ENCODE assay signal across 19 cellular contexts in genomic region chr18:3923750-3924149, GRCh38.
DNase-seq lines count a peak whose midpoint lies in the region; ATAC-seq and TF ChIP-seq lines count a peak whose summit lies in the region.
"Had no signal": no experiment of that assay in that cellular context is flagged by ENCODE, and none has a peak within 500 bp of the region (broad histone marks: within the 10 kb centered on the region; RNA-seq: fewer than 3 reads in every experiment).

No MANE protein-coding gene starts in this region.

- H4K20me1 ChIP-seq in fibroblast of lung (ENCODE audit: control insufficient read depth, extremely low read depth, insufficient read depth, low read length) = no peaks in the 10 kb centered on the region
- no peaks in the 10 kb centered on the region for H4K20me1 ChIP-seq in PC-3 (ENCODE audit: low read length)

- H3K4me2 ChIP-seq in fibroblast of lung (ENCODE audit: extremely low read depth, insufficient read depth, low read length) (no peak overlapping the region), trophoblast cell (ENCODE audit: low read length) (no peak overlapping the region), PC-3 (ENCODE audit: low read length) (no peak overlapping the region)
- H3K4me2 ChIP-seq: SK-N-SH had no signal

- no peak overlapping the region for H3K27ac ChIP-seq in fibroblast of lung (ENCODE audit: insufficient read depth, low read length)
- H3K27ac ChIP-seq in trophoblast cell (ENCODE audit: low read depth, low read length) = no peak overlapping the region
- H3K27ac ChIP-seq in caudate nucleus (ENCODE audit: low read depth, low read length) = no peak overlapping the region
- H3K27ac ChIP-seq in PC-3 (ENCODE audit: low read length) = no peak overlapping the region
- H3K27ac ChIP-seq: sigmoid colon had no signal

- no peak overlapping the region for H2BK120ac ChIP-seq in trophoblast cell (ENCODE audit: insufficient read depth, low read length, poor library complexity)

- no peak overlapping the region for H4K8ac ChIP-seq in trophoblast cell (ENCODE audit: low read depth, low read length)

- no peak overlapping the region for H4K12ac ChIP-seq in trophoblast cell (ENCODE audit: low read depth, low read length)

- ATAC-seq in PC-3 (no peak), HG02610 (IDR thresholded peaks at IDR 0.05; ENCODE audit: unreplicated experiment) (no peak)

- H4K91ac ChIP-seq in trophoblast cell (ENCODE audit: low read depth, low read length) = no peak overlapping the region

- H3K4me3 ChIP-seq in fibroblast of lung (replicated peaks in 1 of 4; ENCODE audit: control extremely low read depth in 1 of 4, insufficient read depth in 1 of 4, low read depth in 3 of 4, low read length in 4 of 4) (no peak overlapping the region), trophoblast cell (ENCODE audit: low read depth, low read length) (no peak overlapping the region), PC-3 (ENCODE audit: low read length) (no peak overlapping the region)
- H3K4me3 ChIP-seq: dorsolateral prefrontal cortex, sigmoid colon had no signal

- CTCF ChIA-PET in PC-3 (lab: Charles Lee) = no interaction called here

- H3F3A ChIP-seq in PC-3 (ENCODE audit: low read length, unreplicated experiment) = no peaks in the 10 kb centered on the region

- TF ChIP-seq CTCF in fibroblast of lung (conservative IDR thresholded peaks at IDR 0.05 in 1 of 2, IDR thresholded peaks at IDR 0.05 in 1 of 2; ENCODE audit: low read depth in 1 of 2, low read length in 2 of 2) (no peak), PC-3 (conservative IDR thresholded peaks at IDR 0.05; ENCODE audit: low read depth, low read length) (no peak)

- H3K27me3 ChIP-seq in fibroblast of lung (ENCODE audit: control insufficient read depth, insufficient read depth, low read length) (peaks cover under 1% of the 10 kb centered on the region), trophoblast cell (ENCODE audit: insufficient read depth, low read length) (no peaks in the 10 kb centered on the region), PC-3 (ENCODE audit: low read length) (peaks cover 27% of the 10 kb centered on the region; the same call in 1 of the 2 replicates)
- H3K27me3 ChIP-seq: dorsolateral prefrontal cortex, sigmoid colon had no signal

- H2BK12ac ChIP-seq in trophoblast cell (ENCODE audit: low read length) = no peak overlapping the region

- BruUV-seq in PC-3 (replicated peaks; lab: Mats Ljungman, UMichigan) = no TSS peak

- H3K9me3 ChIP-seq in fibroblast of lung (ENCODE audit: control insufficient read depth, insufficient read depth, low read depth, low read length) (no peaks in the 10 kb centered on the region), trophoblast cell (ENCODE audit: insufficient read depth, low read depth, low read length) (no peaks in the 10 kb centered on the region), PC-3 (ENCODE audit: low read length) (no peaks in the 10 kb centered on the region)
- H3K9me3 ChIP-seq: sigmoid colon, SK-N-SH had no signal

- H3K18ac ChIP-seq in trophoblast cell (ENCODE audit: low read length) = no peak overlapping the region

- H3K14ac ChIP-seq in trophoblast cell (ENCODE audit: low read length) = no peak overlapping the region

- H3K9me2 ChIP-seq in PC-3 (replicated peaks; ENCODE audit: low read length) = no peaks in the 10 kb centered on the region
- H3K9me2 ChIP-seq: SK-N-SH had no signal

- H2AK5ac ChIP-seq in trophoblast cell (ENCODE audit: low read length) = no peak overlapping the region

- H3K23ac ChIP-seq in trophoblast cell (ENCODE audit: low read length) = no peak overlapping the region

- POLR2A ChIA-PET in PC-3 (lab: Charles Lee; ENCODE audit: unreplicated experiment) = no interaction called here

- H3K4ac ChIP-seq in trophoblast cell (ENCODE audit: low read depth, low read length) = no peak overlapping the region

- no peaks in the 10 kb centered on the region for H3K79me1 ChIP-seq in trophoblast cell (ENCODE audit: low read length)

- no peak overlapping the region for H2BK5ac ChIP-seq in trophoblast cell (ENCODE audit: low read depth, low read length, poor library complexity)

- H3K9ac ChIP-seq in fibroblast of lung (ENCODE audit: insufficient read depth, low read length) (no peak overlapping the region), trophoblast cell (ENCODE audit: low read length) (no peak overlapping the region), PC-3 (ENCODE audit: low read length) (no peak overlapping the region)
- H3K9ac ChIP-seq: SK-N-SH had no signal

- H3K4me1 ChIP-seq in fibroblast of lung (ENCODE audit: control insufficient read depth, extremely low read depth, insufficient read depth, low read length) (no peaks in the 10 kb centered on the region), trophoblast cell (ENCODE audit: control insufficient read depth in 1 of 2, insufficient read depth in 2 of 2, low read length in 2 of 2) (no peaks in the 10 kb centered on the region), PC-3 (ENCODE audit: insufficient read depth, low read length) (no peaks in the 10 kb centered on the region)
- H3K4me1 ChIP-seq: sigmoid colon had no signal

- H3K36me3 ChIP-seq in fibroblast of lung (ENCODE audit: control insufficient read depth, insufficient read depth, low read length) (no peaks in the 10 kb centered on the region), trophoblast cell (ENCODE audit: control insufficient read depth in 1 of 2, insufficient read depth in 2 of 2, low read length in 2 of 2) (no peaks in the 10 kb centered on the region), PC-3 (ENCODE audit: low read depth, low read length) (no peaks in the 10 kb centered on the region)
- H3K36me3 ChIP-seq: sigmoid colon had no signal

- DNase-seq in EL (peak; percentile 63), RPMI7951 (ENCODE audit: low read depth) (peak; percentile 11), fibroblast of lung (ENCODE audit: low read depth in 2 of 2) (peak; percentile 39 to 85), trophoblast cell (peak; percentile 8 to 35), caudate nucleus (lab: John Stamatoyannopoulos, UW) (no peak), PC-3 (no peak), medulla oblongata (ENCODE audit: extremely low spot score) (no peak)
- DNase-seq: activated CD4-positive, alpha-beta memory T cell treated with anti-CD3 and anti-CD28 coated beads, Interleukin-2, amount 10 ng/mL, durations not matched to agents 7 days and 5 days; aorta; CD4-positive, CD25-positive, alpha-beta regulatory T cell; DMS79 treated with DMSO at 0.1 percent for 48 hours; dorsolateral prefrontal cortex; Karpas-422; mesendoderm; NCI-H1694; NCI-H446; sigmoid colon; SK-N-SH had no signal

- intact Hi-C loops in PC-3 (cut with micrococcal nuclease) = no loop called here

- H2AFZ ChIP-seq in fibroblast of lung (ENCODE audit: low read length) = no peak overlapping the region
- no peak overlapping the region for H2AFZ ChIP-seq in trophoblast cell (ENCODE audit: insufficient read depth, low read length, poor library complexity)
- H2AFZ ChIP-seq in PC-3 (ENCODE audit: low read length) = no peak overlapping the region

- no peaks in the 10 kb centered on the region for H3K79me2 ChIP-seq in fibroblast of lung (ENCODE audit: control insufficient read depth, insufficient read depth, low read length)
- H3K79me2 ChIP-seq in trophoblast cell (ENCODE audit: control insufficient read depth, insufficient read depth, low read length, poor library complexity) = no peaks in the 10 kb centered on the region
- H3K79me2 ChIP-seq in PC-3 (ENCODE audit: low read length) = no peaks in the 10 kb centered on the region

- WGBS in trophoblast cell (ENCODE audit: extremely low coverage, insufficient coverage, insufficient read length) = no CpG with 5 or more reads among the region's 2 CpGs

Comparison
In these comparisons a context has a peak if more than half of its experiments do, and no peak if none do; other contexts are left out.
1. DNase-seq: peak in EL (single experiment), RPMI7951 (single experiment), fibroblast of lung (2 of 2) and trophoblast cell (2 of 2); none in caudate nucleus (0 of 61), PC-3 (single experiment) and medulla oblongata (single experiment).